8 cellular contexts compared by ENCODE assay signal in genomic region chr1:154157520-154158306, GRCh38. TPM values are rescaled to one million over a fixed set of nuclear protein-coding genes. Genes with fewer than 3 reads are reported as not detected.
DNase-seq lines count a peak whose midpoint lies in the region; ATAC-seq and TF ChIP-seq lines count a peak whose summit lies in the region.

No MANE protein-coding gene starts in this region.

- H3K27ac Mint-ChIP-seq in GM23338, result peak overlapping the region; percentile 86
- H3K27ac Mint-ChIP-seq in activated T-helper 17 cell treated with anti-CD3 and anti-CD28 coated beads, Interleukin-2, amount 50 U/mL, for 72 hours, result peak overlapping the region; percentile 85
- H3K27ac Mint-ChIP-seq in stimulated activated memory B cell treated with anti-CD40 and anti-IgM and Interleukin-4, amounts not matched to agents 10 μg/mL and 1 μg/mL and 100 μg/mL, for 72 hours, result peak overlapping the region; percentile 18

- POLR2A ChIA-PET in OCI-LY7 (lab: Charles Lee), result interaction anchor here (0.6 to 1.2 kb wide), 6 partner anchors 24 to 304 kb away, joined by 3 to 5 read pairs (median 4); no protein-coding TSS in a partner anchor

- H3K4me1 Mint-ChIP-seq in GM23338, result peaks cover 32% of the 10 kb centered on the region
- peaks cover 45% of the 10 kb centered on the region for H3K4me1 Mint-ChIP-seq in activated T-helper 17 cell treated with anti-CD3 and anti-CD28 coated beads, Interleukin-2, amount 50 U/mL, for 72 hours
- H3K4me1 Mint-ChIP-seq in stimulated activated memory B cell treated with anti-CD40 and anti-IgM and Interleukin-4, amounts not matched to agents 10 μg/mL and 1 μg/mL and 100 μg/mL, for 72 hours, result peaks cover 25% of the 10 kb centered on the region

- peaks cover 8% of the 10 kb centered on the region; the same call in 1 of the 2 replicates for H3K79me2 ChIP-seq in DOHH2 (ENCODE audit: control insufficient read depth, low read length)
- H3K79me2 ChIP-seq in GM23338 (replicated peaks; ENCODE audit: insufficient read depth), result peaks cover 27% of the 10 kb centered on the region
- H3K79me2 ChIP-seq in OCI-LY7 (ENCODE audit: insufficient read depth, low read depth, low read length), result no peaks in the 10 kb centered on the region

- no peaks in the 10 kb centered on the region for H3K9me2 ChIP-seq in DOHH2 (replicated peaks; ENCODE audit: control insufficient read depth, low read length)
- H3K9me2 ChIP-seq in GM23338 (ENCODE audit: insufficient read depth), result no peaks in the 10 kb centered on the region
- H3K9me2 ChIP-seq in OCI-LY7 (ENCODE audit: insufficient read depth, low read length), result no peaks in the 10 kb centered on the region

- peaks cover 5% of the 10 kb centered on the region for H3K27me3 Mint-ChIP-seq in GM23338 (ENCODE audit: insufficient read depth, low read depth, poor library complexity)
- no peaks in the 10 kb centered on the region for H3K27me3 Mint-ChIP-seq in activated T-helper 17 cell treated with anti-CD3 and anti-CD28 coated beads, Interleukin-2, amount 50 U/mL, for 72 hours
- H3K27me3 Mint-ChIP-seq in stimulated activated memory B cell treated with anti-CD40 and anti-IgM and Interleukin-4, amounts not matched to agents 10 μg/mL and 1 μg/mL and 100 μg/mL, for 72 hours, result no peaks in the 10 kb centered on the region

- H3K27me3 ChIP-seq in DOHH2 (ENCODE audit: control insufficient read depth, low read length), result no peaks in the 10 kb centered on the region
- no peaks in the 10 kb centered on the region for H3K27me3 ChIP-seq in GM23338 (ENCODE audit: insufficient read depth)
- no peaks in the 10 kb centered on the region for H3K27me3 ChIP-seq in lower lobe of right lung (ENCODE audit: low read depth)

- no peaks in the 10 kb centered on the region for H3K9me3 ChIP-seq in DOHH2 (ENCODE audit: control insufficient read depth, insufficient read depth, low read length)
- H3K9me3 ChIP-seq in OCI-LY7 (ENCODE audit: low read length), result peaks cover 16% of the 10 kb centered on the region
- H3K9me3 ChIP-seq in lower lobe of right lung, result no peaks in the 10 kb centered on the region

- H3K4me1 ChIP-seq in DOHH2 (ENCODE audit: control insufficient read depth, low read length) (peaks cover 31% of the 10 kb centered on the region), GM23338 (ENCODE audit: insufficient read depth) (peaks cover 11% of the 10 kb centered on the region), OCI-LY7 (ENCODE audit: insufficient read depth, low read length, poor library complexity, severe bottlenecking) (peaks cover 24% of the 10 kb centered on the region), lower lobe of right lung (peaks cover 57% of the 10 kb centered on the region)

- TF ChIP-seq CTCF in DOHH2 (IDR thresholded peaks at IDR 0.05; ENCODE audit: low read depth, low read length, poor library complexity, severe bottlenecking) (no peak), GM23338 (conservative IDR thresholded peaks at IDR 0.05; ENCODE audit: low read depth in 2 of 2) (no peak), OCI-LY7 (conservative IDR thresholded peaks at IDR 0.05; ENCODE audit: low read length) (no peak), lower lobe of right lung (IDR thresholded peaks at IDR 0.05) (no peak)

- H2AFZ ChIP-seq in GM23338 (no peak overlapping the region), OCI-LY7 (ENCODE audit: low read length) (no peak overlapping the region)

- CTCF ChIA-PET in OCI-LY7 (lab: Charles Lee; ENCODE audit: unreplicated experiment), result no interaction called here

- intact Hi-C loops in OCI-LY7 (cut with micrococcal nuclease; ENCODE audit: unreplicated experiment) (no loop called here), lower lobe of right lung (cut with DNase I) (no loop called here)

- peaks cover 68% of the 10 kb centered on the region for H3K36me3 Mint-ChIP-seq in GM23338 (ENCODE audit: low read depth)
- peaks cover 92% of the 10 kb centered on the region for H3K36me3 Mint-ChIP-seq in activated T-helper 17 cell treated with anti-CD3 and anti-CD28 coated beads, Interleukin-2, amount 50 U/mL, for 72 hours (ENCODE audit: low read depth)
- peaks cover 68% of the 10 kb centered on the region for H3K36me3 Mint-ChIP-seq in stimulated activated memory B cell treated with anti-CD40 and anti-IgM and Interleukin-4, amounts not matched to agents 10 μg/mL and 1 μg/mL and 100 μg/mL, for 72 hours

- H3K4me3 ChIP-seq in DOHH2 (ENCODE audit: low read length), result no peak overlapping the region
- H3K4me3 ChIP-seq in GM23338, result no peak overlapping the region
- H3K4me3 ChIP-seq in OCI-LY7 (ENCODE audit: low read depth, low read length, poor library complexity, severe bottlenecking), result no peak overlapping the region
- H3K4me3 ChIP-seq in lower lobe of right lung, result no peak overlapping the region

- no peaks in the 10 kb centered on the region for H4K20me1 ChIP-seq in DOHH2 (ENCODE audit: control insufficient read depth, insufficient read depth, low read depth, low read length)
- H4K20me1 ChIP-seq in GM23338 (replicated peaks; ENCODE audit: insufficient read depth), result peaks cover 27% of the 10 kb centered on the region
- no peaks in the 10 kb centered on the region for H4K20me1 ChIP-seq in OCI-LY7 (ENCODE audit: insufficient read depth, low read length)

- no peak overlapping the region for H3K4me3 Mint-ChIP-seq in GM23338
- H3K4me3 Mint-ChIP-seq in activated T-helper 17 cell treated with anti-CD3 and anti-CD28 coated beads, Interleukin-2, amount 50 U/mL, for 72 hours, result peak overlapping the region; percentile 72
- peak overlapping the region; percentile 36 for H3K4me3 Mint-ChIP-seq in stimulated activated memory B cell treated with anti-CD40 and anti-IgM and Interleukin-4, amounts not matched to agents 10 μg/mL and 1 μg/mL and 100 μg/mL, for 72 hours

- H3F3A ChIP-seq in DOHH2 (ENCODE audit: control insufficient read depth, insufficient read depth), result peaks cover 27% of the 10 kb centered on the region
- peaks cover 29% of the 10 kb centered on the region; the same call in 1 of the 2 replicates for H3F3A ChIP-seq in GM23338 (replicated peaks; ENCODE audit: low read depth)

- BruUV-seq in OCI-LY7 (replicated peaks; lab: Mats Ljungman, UMichigan), result no TSS peak

- H3K4me2 ChIP-seq in DOHH2 (ENCODE audit: low read length) (0 out of 2 replicates have a peak overlapping the region, but pooled peaks have one; percentile 3), GM23338 (no peak overlapping the region), OCI-LY7 (ENCODE audit: low read length) (peak overlapping the region; percentile 5)

- no peaks in the 10 kb centered on the region for H3K9me3 Mint-ChIP-seq in GM23338
- no peaks in the 10 kb centered on the region for H3K9me3 Mint-ChIP-seq in activated T-helper 17 cell treated with anti-CD3 and anti-CD28 coated beads, Interleukin-2, amount 50 U/mL, for 72 hours
- peaks cover 3% of the 10 kb centered on the region for H3K9me3 Mint-ChIP-seq in stimulated activated memory B cell treated with anti-CD40 and anti-IgM and Interleukin-4, amounts not matched to agents 10 μg/mL and 1 μg/mL and 100 μg/mL, for 72 hours

- ATAC-seq in GM23338, result no peak
- peak; percentile 97 for ATAC-seq in activated T-helper 17 cell treated with anti-CD3 and anti-CD28 coated beads, Interleukin-2, amount 50 U/mL, for 72 hours (replicated peaks)
- ATAC-seq in lower lobe of right lung, result peak; percentile 77 to 80
- peak; percentile 88 for ATAC-seq in stimulated activated memory B cell treated with anti-CD40 and anti-IgM and Interleukin-4, amounts not matched to agents 10 μg/mL and 1 μg/mL and 100 μg/mL, for 72 hours

- no peak overlapping the region for H3K27ac ChIP-seq in DOHH2 (ENCODE audit: low read depth, low read length)
- peak overlapping the region; percentile 81; the same call in 1 of the 2 replicates for H3K27ac ChIP-seq in GM23338 (ENCODE audit: low read depth)
- peak overlapping the region; percentile 49 for H3K27ac ChIP-seq in OCI-LY7 (ENCODE audit: low read depth, low read length, poor library complexity, severe bottlenecking)
- H3K27ac ChIP-seq in lower lobe of right lung, result peak overlapping the region; percentile 94

- peaks cover 71% of the 10 kb centered on the region for H3K36me3 ChIP-seq in DOHH2 (ENCODE audit: control insufficient read depth, low read length)
- H3K36me3 ChIP-seq in GM23338 (ENCODE audit: insufficient read depth), result peaks cover 64% of the 10 kb centered on the region
- H3K36me3 ChIP-seq in OCI-LY7 (ENCODE audit: insufficient read depth, low read length), result peaks cover 85% of the 10 kb centered on the region
- peaks cover 66% of the 10 kb centered on the region for H3K36me3 ChIP-seq in lower lobe of right lung

- no peak for DNase-seq in GM23338 (ENCODE audit: low spot score)
- DNase-seq in OCI-LY7 (ENCODE audit: low spot score), result peak; percentile 75
- no peak for DNase-seq in lower lobe of right lung
- DNase-seq in NCI-H446 (lab: John Stamatoyannopoulos, UW), result no peak
- no peak for DNase-seq in NCI-H1436 treated with DMSO at 0.1 percent for 48 hours (lab: John Stamatoyannopoulos, UW)

TF ChIP-seq in GM23338, 12 proteins besides CTCF, POLR2A, EP300 and RAD21 (continues in another document):
- TF ChIP-seq JUNB (IDR thresholded peaks at IDR 0.05; ENCODE audit: unreplicated experiment) (no peak), STAT1 (IDR thresholded peaks at IDR 0.05; ENCODE audit: unreplicated experiment) (no peak), EZH2phosphoT487 (IDR thresholded peaks at IDR 0.05; ENCODE audit: unreplicated experiment) (no peak), NANOG (IDR thresholded peaks at IDR 0.05; ENCODE audit: borderline replicate concordance) (no peak)

RNA-seq across cellular contexts. Expression of gene NUP210L, which starts 2.8 kb away (rescaled TPM):
- not detected in 2 replicates for total RNA-seq in GM23338 (2014; rRNA removed; shearing (Covaris generic))
- polyA plus RNA-seq in GM23338 (2016; fragmentation: Nextera tagmentation; extraction: Ambion mirVana), result 0.10 and 0.19 TPM in 2 replicates
- 0.03 TPM in 2 replicates for total RNA-seq in OCI-LY7 (2014; rRNA removed; shearing (Covaris generic))
- total RNA-seq in OCI-LY7 (2022), result 0.06 TPM in 2 replicates
- under 1 TPM; 0.04 to 0.24 TPM for total RNA-seq in activated T-helper 17 cell treated with anti-CD3 and anti-CD28 coated beads, Interleukin-2, amount 50 U/mL, for 72 hours
- 1.7 TPM for total RNA-seq in lower lobe of right lung

RNA-seq across cellular contexts. Expression of gene TPM3, which starts 34.2 kb away (rescaled TPM):
- total RNA-seq in GM23338 (2014; rRNA removed; shearing (Covaris generic)), result 685 and 747 TPM in 2 replicates
- polyA plus RNA-seq in GM23338 (2016; fragmentation: Nextera tagmentation; extraction: Ambion mirVana), result 502 and 544 TPM in 2 replicates
- 235 and 359 TPM in 2 replicates for total RNA-seq in OCI-LY7 (2014; rRNA removed; shearing (Covaris generic))
- 417 and 420 TPM in 2 replicates for total RNA-seq in OCI-LY7 (2022)
- total RNA-seq in activated T-helper 17 cell treated with anti-CD3 and anti-CD28 coated beads, Interleukin-2, amount 50 U/mL, for 72 hours, result 100 to 1,000 TPM; 370 to 607 TPM
- total RNA-seq in lower lobe of right lung, result 334 TPM

RNA-seq across cellular contexts. Expression of gene CFAP141, which starts 48.4 kb away (rescaled TPM):
- not detected in 2 replicates for total RNA-seq in GM23338 (2014; rRNA removed; shearing (Covaris generic))
- not detected in 2 replicates for polyA plus RNA-seq in GM23338 (2016; fragmentation: Nextera tagmentation; extraction: Ambion mirVana)
- not detected in 2 replicates for total RNA-seq in OCI-LY7 (2014; rRNA removed; shearing (Covaris generic))
- total RNA-seq in OCI-LY7 (2022), result not detected in 2 replicates
- total RNA-seq in activated T-helper 17 cell treated with anti-CD3 and anti-CD28 coated beads, Interleukin-2, amount 50 U/mL, for 72 hours, result not detected
- 2.8 TPM for total RNA-seq in lower lobe of right lung

Comparison
In these comparisons a context has a peak if more than half of its experiments do, and no peak if none do; other contexts are left out.
1. H3K27ac Mint-ChIP-seq: peak in every context shown above with its lines; median percentile 86 in GM23338; 85 in activated T-helper 17 cell treated with anti-CD3 and anti-CD28 coated beads, Interleukin-2, amount 50 U/mL, for 72 hours; 18 in stimulated activated memory B cell treated with anti-CD40 and anti-IgM and Interleukin-4, amounts not matched to agents 10 μg/mL and 1 μg/mL and 100 μg/mL, for 72 hours.